38 cellular contexts compared by ENCODE assay signal in the genomic region with DNA sequence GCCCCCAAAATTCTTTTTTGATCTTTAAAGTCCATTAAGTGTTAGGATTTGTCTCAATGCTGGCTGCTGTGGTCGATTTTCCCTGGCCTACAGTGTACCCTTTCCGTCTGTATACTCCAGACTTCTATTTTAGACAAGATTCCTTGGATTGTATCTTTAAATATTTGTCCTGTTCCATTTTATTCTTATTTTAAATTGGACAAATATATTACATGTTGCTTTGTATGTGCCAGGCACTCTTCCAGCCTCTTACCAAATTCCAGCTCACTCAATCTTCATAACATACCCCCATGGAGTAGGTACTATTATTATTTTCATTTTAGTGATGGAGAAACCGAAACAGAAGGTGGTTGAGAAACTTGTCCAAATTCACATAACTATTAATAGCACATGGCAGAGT. TPM values are rescaled to one million over a fixed set of nuclear protein-coding genes. Genes with fewer than 3 reads are reported as not detected.
"Had no signal": no experiment of that assay in that cellular context is flagged by ENCODE, and none has a peak within 500 bp of the region (broad histone marks: within the 10 kb centered on the region; RNA-seq: fewer than 3 reads in every experiment).

No MANE protein-coding gene starts in this region.

- H3K9me3 Mint-ChIP-seq: activated naive CD4-positive, alpha-beta T cell treated with anti-CD3 and anti-CD28 coated beads, Interleukin-2, amount 10 ng/mL, durations not matched to agents 7 days and 5 days; activated naive CD4-positive, alpha-beta T cell treated with anti-CD3 and anti-CD28 coated beads, Interleukin-2, amount 50 U/mL, for 24 hours; activated T-cell treated with anti-CD3 and anti-CD28 coated beads, Interleukin-2, amount 50 U/mL, for 24 hours; activated T-helper 17 cell treated with anti-CD3 and anti-CD28 coated beads, Interleukin-2, amount 50 U/mL, for 72 hours; central memory CD8-positive, alpha-beta T cell had no signal

- H3K4me1 ChIP-seq: adrenal gland, body of pancreas, breast epithelium had no signal

- ATAC-seq: activated naive CD4-positive, alpha-beta T cell treated with anti-CD3 and anti-CD28 coated beads, Interleukin-2, amount 50 U/mL, for 72 hours; activated naive CD8-positive, alpha-beta T cell treated with anti-CD3 and anti-CD28 coated beads, Interleukin-2, amount 50 U/mL, for 24 hours; activated T-cell treated with anti-CD3 and anti-CD28 coated beads, Interleukin-2, amount 50 U/mL, for 4 hours; activated T-cell treated with anti-CD3 and anti-CD28 coated beads, Interleukin-2, amount 50 U/mL, for 72 hours; activated T-helper 17 cell treated with anti-CD3 and anti-CD28 coated beads, Interleukin-2, amount 50 U/mL, for 72 hours; body of pancreas had no signal

- H3K9me3 ChIP-seq: adrenal gland, body of pancreas, breast epithelium had no signal

- H3K4me1 Mint-ChIP-seq: activated naive CD4-positive, alpha-beta T cell treated with anti-CD3 and anti-CD28 coated beads, Interleukin-2, amount 50 U/mL, for 24 hours; activated T-helper 17 cell treated with anti-CD3 and anti-CD28 coated beads, Interleukin-2, amount 50 U/mL, for 72 hours; central memory CD8-positive, alpha-beta T cell had no signal

- H3K27ac Mint-ChIP-seq: activated naive CD4-positive, alpha-beta T cell treated with anti-CD3 and anti-CD28 coated beads for 36 hours; activated naive CD4-positive, alpha-beta T cell treated with anti-CD3 and anti-CD28 coated beads, Interleukin-2, amount 10 ng/mL, durations not matched to agents 7 days and 5 days; activated naive CD4-positive, alpha-beta T cell treated with anti-CD3 and anti-CD28 coated beads, Interleukin-2, amount 50 U/mL, for 24 hours; activated naive CD4-positive, alpha-beta T cell treated with anti-CD3 and anti-CD28 coated beads, Interleukin-2, amount 50 U/mL, for 72 hours; activated naive CD8-positive, alpha-beta T cell; activated naive CD8-positive, alpha-beta T cell treated with anti-CD3 and anti-CD28 coated beads for 36 hours; activated naive CD8-positive, alpha-beta T cell treated with anti-CD3 and anti-CD28 coated beads, Interleukin-2, amount 10 ng/mL, durations not matched to agents 7 days and 5 days; activated naive CD8-positive, alpha-beta T cell treated with anti-CD3 and anti-CD28 coated beads, Interleukin-2, amount 50 U/mL, for 24 hours; activated T-cell treated with anti-CD3 and anti-CD28 coated beads, Interleukin-2, amount 50 U/mL, for 24 hours; activated T-cell treated with anti-CD3 and anti-CD28 coated beads, Interleukin-2, amount 50 U/mL, for 72 hours; activated T-helper 17 cell treated with anti-CD3 and anti-CD28 coated beads, Interleukin-2, amount 50 U/mL, for 72 hours; activated T-helper 2 cell treated with anti-CD3 and anti-CD28 coated beads, Interferon-gamma antibody, Interleukin-2, Interleukin-4, amounts not matched to agents 10 μg/mL and 5 μg/mL and 100 μg/mL, durations not matched to agents 14 hours and 24 hours and 36 hours; brain had no signal

- DNase-seq: activated effector memory CD4-positive, alpha-beta T cell treated with anti-CD3 and anti-CD28 coated beads, Interleukin-2, amount 50 U/mL, for 16 hours; activated effector memory CD4-positive, alpha-beta T cell treated with Interleukin-2 at 50 U/mL for 16 hours; activated gamma-delta T cell; activated gamma-delta T cell treated with Interleukin-2 at 50 U/mL for 16 hours; activated naive CD4-positive, alpha-beta T cell; activated naive CD4-positive, alpha-beta T cell treated with anti-CD3 and anti-CD28 coated beads for 36 hours; activated naive CD4-positive, alpha-beta T cell treated with anti-CD3 and anti-CD28 coated beads, Interleukin-2, amount 10 ng/mL, durations not matched to agents 7 days and 5 days; activated naive CD4-positive, alpha-beta T cell treated with anti-CD3 and anti-CD28 coated beads, Interleukin-2, amount 50 U/mL, for 16 hours; activated naive CD4-positive, alpha-beta T cell treated with Interleukin-2 at 50 U/mL for 16 hours; activated naive CD8-positive, alpha-beta T cell treated with anti-CD3 and anti-CD28 coated beads for 36 hours; activated naive CD8-positive, alpha-beta T cell treated with anti-CD3 and anti-CD28 coated beads, Interleukin-2, amount 10 ng/mL, durations not matched to agents 7 days and 5 days; activated naive CD8-positive, alpha-beta T cell treated with anti-CD3 and anti-CD28 coated beads, Interleukin-2, amount 50 U/mL, for 24 hours; activated T-cell treated with anti-CD3 and anti-CD28 coated beads, Interleukin-2, amount 50 U/mL, for 1 hour; activated T-cell treated with anti-CD3 and anti-CD28 coated beads, Interleukin-2, amount 50 U/mL, for 24 hours; activated T-cell treated with anti-CD3 and anti-CD28 coated beads, Interleukin-2, amount 50 U/mL, for 4 hours; activated T-cell treated with anti-CD3 and anti-CD28 coated beads, Interleukin-2, amount 50 U/mL, for 48 hours; activated T-cell treated with anti-CD3 and anti-CD28 coated beads, Interleukin-2, amount 50 U/mL, for 72 hours; amniotic stem cell; amygdala; anterior cingulate cortex; body of pancreas; brain microvascular endothelial cell; caudate nucleus; central memory CD4-positive, alpha-beta T cell; cerebellar nuclear complex had no signal

- H3K27ac ChIP-seq: adrenal gland, body of pancreas, brain microvascular endothelial cell, breast epithelium, cardiac muscle cell had no signal

- H3K36me3 ChIP-seq: adrenal gland, brain microvascular endothelial cell, breast epithelium, cardiac muscle cell had no signal

- H3K27me3 ChIP-seq: adrenal gland, body of pancreas, brain microvascular endothelial cell, breast epithelium, cardiac muscle cell had no signal

- H3K27me3 Mint-ChIP-seq: activated naive CD8-positive, alpha-beta T cell treated with anti-CD3 and anti-CD28 coated beads, Interleukin-2, amount 10 ng/mL, durations not matched to agents 7 days and 5 days; activated T-cell treated with anti-CD3 and anti-CD28 coated beads, Interleukin-2, amount 50 U/mL, for 24 hours had no signal

- H3K4me3 Mint-ChIP-seq: activated naive CD4-positive, alpha-beta T cell treated with anti-CD3 and anti-CD28 coated beads for 36 hours; activated naive CD4-positive, alpha-beta T cell treated with anti-CD3 and anti-CD28 coated beads, Interleukin-2, amount 10 ng/mL, durations not matched to agents 7 days and 5 days; activated naive CD4-positive, alpha-beta T cell treated with anti-CD3 and anti-CD28 coated beads, Interleukin-2, amount 50 U/mL, for 24 hours; activated naive CD8-positive, alpha-beta T cell; activated naive CD8-positive, alpha-beta T cell treated with anti-CD3 and anti-CD28 coated beads for 36 hours; activated naive CD8-positive, alpha-beta T cell treated with anti-CD3 and anti-CD28 coated beads, Interleukin-2, amount 10 ng/mL, durations not matched to agents 7 days and 5 days; activated naive CD8-positive, alpha-beta T cell treated with anti-CD3 and anti-CD28 coated beads, Interleukin-2, amount 50 U/mL, for 24 hours; activated T-cell treated with anti-CD3 and anti-CD28 coated beads, Interleukin-2, amount 50 U/mL, for 24 hours; activated T-cell treated with anti-CD3 and anti-CD28 coated beads, Interleukin-2, amount 50 U/mL, for 4 hours; activated T-cell treated with anti-CD3 and anti-CD28 coated beads, Interleukin-2, amount 50 U/mL, for 72 hours; activated T-helper 17 cell treated with anti-CD3 and anti-CD28 coated beads, Interleukin-2, amount 50 U/mL, for 72 hours; brain; central memory CD8-positive, alpha-beta T cell had no signal

- H3K4me3 ChIP-seq: adrenal gland, body of pancreas, breast epithelium, cardiac muscle cell had no signal

- H3K36me3 Mint-ChIP-seq: activated naive CD4-positive, alpha-beta T cell treated with anti-CD3 and anti-CD28 coated beads, Interleukin-2, amount 10 ng/mL, durations not matched to agents 7 days and 5 days; activated naive CD4-positive, alpha-beta T cell treated with anti-CD3 and anti-CD28 coated beads, Interleukin-2, amount 50 U/mL, for 24 hours; activated naive CD8-positive, alpha-beta T cell; activated naive CD8-positive, alpha-beta T cell treated with anti-CD3 and anti-CD28 coated beads for 36 hours had no signal

RNA-seq across cellular contexts. Expression of a gene that starts 58.1 kb away (rescaled TPM):
- total RNA-seq: activated naive CD4-positive, alpha-beta T cell treated with anti-CD3 and anti-CD28 coated beads, Interleukin-2, amount 50 U/mL, for 72 hours; activated naive CD8-positive, alpha-beta T cell treated with anti-CD3 and anti-CD28 coated beads for 36 hours; activated naive CD8-positive, alpha-beta T cell treated with anti-CD3 and anti-CD28 coated beads, Interleukin-2, amount 10 ng/mL, durations not matched to agents 7 days and 5 days; activated T-cell treated with anti-CD3 and anti-CD28 coated beads, Interleukin-2, amount 50 U/mL, for 4 hours; activated T-helper 17 cell treated with anti-CD3 and anti-CD28 coated beads, Interleukin-2, amount 50 U/mL, for 72 hours; activated T-helper 2 cell treated with anti-CD3 and anti-CD28 coated beads, Interferon-gamma antibody, Interleukin-2, Interleukin-4, amounts not matched to agents 10 μg/mL and 5 μg/mL and 100 μg/mL, durations not matched to agents 14 hours and 24 hours and 36 hours; astrocyte; breast epithelium; bronchial epithelial cell; chondrocyte had no signal
- polyA plus RNA-seq: cardiac muscle cell had no signal
